Comparison of ENCODE assay signal across 33 cellular contexts in genomic region chr6:148650941-148651540, GRCh38.
"Had no signal": no experiment of that assay in that cellular context is flagged by ENCODE, and none has a peak within 500 bp of the region (broad histone marks: within the 10 kb centered on the region; RNA-seq: fewer than 3 reads in every experiment).

No MANE protein-coding gene starts in this region.

- H3K27ac ChIP-seq: body of pancreas, breast epithelium, SJCRH30, SK-N-MC, WERI-Rb-1 had no signal

- H3K4me1 ChIP-seq: body of pancreas, breast epithelium, SJCRH30 had no signal

- FAIRE-seq: astrocyte had no signal

- ATAC-seq: activated CD8-positive, alpha-beta memory T cell treated with anti-CD3 and anti-CD28 coated beads, Interleukin-2, amount 10 ng/mL, durations not matched to agents 7 days and 5 days; activated T-cell treated with anti-CD3 and anti-CD28 coated beads, Interleukin-2, amount 50 U/mL, for 72 hours; activated T-helper 17 cell treated with anti-CD3 and anti-CD28 coated beads, Interleukin-2, amount 50 U/mL, for 72 hours; body of pancreas had no signal

- H3K4me3 ChIP-seq: body of pancreas, breast epithelium, SJCRH30, SK-N-MC had no signal

- H3K9me3 ChIP-seq: body of pancreas, breast epithelium, SJCRH30 had no signal

- H3K36me3 ChIP-seq: breast epithelium, SJCRH30, WERI-Rb-1 had no signal

- H3K27me3 ChIP-seq: body of pancreas, breast epithelium, SJCRH30 had no signal

- DNase-seq: activated CD4-positive, alpha-beta memory T cell treated with anti-CD3 and anti-CD28 coated beads, Interleukin-2, amount 10 ng/mL, durations not matched to agents 7 days and 5 days; activated CD4-positive, alpha-beta T cell treated with anti-CD3 and anti-CD28 coated beads for 1 hour; activated CD4-positive, alpha-beta T cell treated with anti-CD3 and anti-CD28 coated beads for 48 hours; activated CD4-positive, CD25-positive, alpha-beta regulatory T cell; activated CD8-positive, alpha-beta memory T cell treated with anti-CD3 and anti-CD28 coated beads for 24 hours; activated CD8-positive, alpha-beta memory T cell treated with anti-CD3 and anti-CD28 coated beads, Interleukin-2, amount 10 ng/mL, durations not matched to agents 7 days and 5 days; activated effector memory CD4-positive, alpha-beta T cell treated with anti-CD3 and anti-CD28 coated beads, Interleukin-2, amount 50 U/mL, for 16 hours; activated naive CD4-positive, alpha-beta T cell; activated naive CD4-positive, alpha-beta T cell treated with anti-CD3 and anti-CD28 coated beads, Interleukin-2, amount 50 U/mL, for 16 hours; activated naive CD8-positive, alpha-beta T cell treated with anti-CD3 and anti-CD28 coated beads for 36 hours; activated T-cell treated with anti-CD3 and anti-CD28 coated beads, Interleukin-2, amount 50 U/mL, for 1 hour; activated T-cell treated with anti-CD3 and anti-CD28 coated beads, Interleukin-2, amount 50 U/mL, for 72 hours; amygdala; body of pancreas; NCI-H1092 treated with DMSO at 0.1 percent for 48 hours; NCI-H1417; NCI-H146; NCI-H187; NCI-H2029 treated with DMSO at 0.1 percent for 48 hours; NCI-H2107; NCI-H2171; NCI-H510A; NCI-H526; NCI-H748 treated with DMSO at 0.1 percent for 48 hours; NK-92 treated with Interleukin-12 subunit alpha and Interleukin-12 subunit beta, amount 100 ng/mL, for 24 hours; Right ventricle myocardium superior; SJCRH30; T1000; WERI-Rb-1 had no signal
